Comparison of ENCODE assay signal across 17 cellular contexts in the genomic region with DNA sequence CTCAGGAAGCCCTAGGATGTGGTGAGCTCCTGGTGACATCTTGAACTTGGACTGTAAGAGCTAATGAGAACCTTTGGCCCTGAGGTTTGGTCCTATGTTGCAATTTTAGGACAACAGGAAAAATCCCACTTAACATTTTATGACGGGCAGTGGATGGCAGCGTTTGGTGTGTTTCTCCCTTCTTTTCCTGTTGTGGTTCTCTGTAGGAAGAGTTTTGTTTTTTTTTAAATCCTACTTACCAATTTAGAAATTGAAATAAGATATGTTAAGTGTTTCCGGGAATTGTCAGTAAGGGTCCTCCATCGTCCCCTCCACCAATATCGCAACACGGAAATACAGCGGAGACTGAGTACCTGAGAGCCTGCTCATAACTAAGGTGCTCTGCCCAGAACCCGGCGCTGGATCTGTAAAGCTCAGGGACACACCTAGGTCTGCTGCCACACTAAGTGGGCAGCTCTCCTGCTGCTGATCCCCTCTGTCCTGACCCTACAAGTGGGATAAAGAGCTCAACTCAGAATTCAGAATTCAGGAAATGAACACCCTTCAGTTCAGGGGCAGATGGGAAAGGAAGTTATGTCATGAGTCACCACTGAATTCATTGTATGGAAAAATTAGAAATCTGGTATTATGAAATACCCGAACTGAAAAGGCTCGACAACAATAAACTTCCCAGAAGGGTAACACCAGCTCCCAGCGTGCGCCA. TPM values are rescaled to one million over a fixed set of nuclear protein-coding genes. Genes with fewer than 3 reads are reported as not detected.
A peak's percentile ranks its signal among the peaks of the same experiment; 100 is the strongest.
DNase-seq lines count a peak whose midpoint lies in the region; ATAC-seq and TF ChIP-seq lines count a peak whose summit lies in the region.
"Had no signal": no experiment of that assay in that cellular context is flagged by ENCODE, and none has a peak within 500 bp of the region (broad histone marks: within the 10 kb centered on the region; RNA-seq: fewer than 3 reads in every experiment).

No MANE protein-coding gene starts in this region.

- DNase-seq in KBM-7 (peak; percentile 55), RWPE1 (ENCODE audit: low spot score) (peak; percentile 48), pulmonary artery endothelial cell (ENCODE audit: low read depth, low spot score) (peak; percentile 57), activated gamma-delta T cell treated with Interleukin-2 at 50 U/mL for 16 hours (no peak), COLO829 (ENCODE audit: low spot score) (no peak)
- DNase-seq: activated CD4-positive, alpha-beta T cell treated with anti-CD3 and anti-CD28 coated beads, Interleukin-2, amount 50 U/mL, for 1 hour; DMS79; effector CD4-positive, alpha-beta T cell; left ventricle myocardium inferior; naive thymus-derived CD8-positive, alpha-beta T cell; NCI-H1417; NCI-H2227 treated with DMSO at 0.1 percent for 48 hours; psoas muscle; stimulated activated naive CD4-positive, alpha-beta T cell had no signal

- ATAC-seq in esophagus mucosa (peak; percentile 41), GM19455 (IDR thresholded peaks at IDR 0.05; ENCODE audit: unreplicated experiment) (no peak)
- ATAC-seq: naive thymus-derived CD8-positive, alpha-beta T cell; psoas muscle had no signal

- H3K27ac ChIP-seq in RWPE1 = peak overlapping the region; percentile 52
- H3K27ac ChIP-seq: C4-2B, left ventricle myocardium inferior, psoas muscle had no signal

- in situ Hi-C loops in KBM-7 (cut with MboI; ENCODE audit: low pct_unique_long_range_greater_than_20kb, low sequenced_read_pairs) = no loop called here

- no peak for TF ChIP-seq CTCF in RWPE1 (conservative IDR thresholded peaks at IDR 0.05; ENCODE audit: low read depth)

- CTCF ChIA-PET in RWPE1 (lab: Yijun Ruan, JAX) = interaction anchor here (0.5 kb wide), 1 partner anchor 549 kb away, joined by 3 read pairs; no protein-coding TSS in a partner anchor

- POLR2A ChIA-PET in RWPE1 (lab: Yijun Ruan, JAX; ENCODE audit: low non-redundant PET) = no interaction called here

RNA-seq across cellular contexts. Expression of a gene that starts 9.2 kb away (rescaled TPM):
- total RNA-seq in esophagus mucosa (10.1 TPM), pulmonary artery endothelial cell (6.5 and 6.8 TPM in 2 replicates)

Comparison
In these comparisons a context has a peak if more than half of its experiments do, and no peak if none do; other contexts are left out.
1. DNase-seq: peak in KBM-7 (single experiment), RWPE1 (single experiment) and pulmonary artery endothelial cell (single experiment); none in activated gamma-delta T cell treated with Interleukin-2 at 50 U/mL for 16 hours (single experiment) and COLO829 (single experiment).